12 cellular contexts compared by ENCODE assay signal in the genomic region with DNA sequence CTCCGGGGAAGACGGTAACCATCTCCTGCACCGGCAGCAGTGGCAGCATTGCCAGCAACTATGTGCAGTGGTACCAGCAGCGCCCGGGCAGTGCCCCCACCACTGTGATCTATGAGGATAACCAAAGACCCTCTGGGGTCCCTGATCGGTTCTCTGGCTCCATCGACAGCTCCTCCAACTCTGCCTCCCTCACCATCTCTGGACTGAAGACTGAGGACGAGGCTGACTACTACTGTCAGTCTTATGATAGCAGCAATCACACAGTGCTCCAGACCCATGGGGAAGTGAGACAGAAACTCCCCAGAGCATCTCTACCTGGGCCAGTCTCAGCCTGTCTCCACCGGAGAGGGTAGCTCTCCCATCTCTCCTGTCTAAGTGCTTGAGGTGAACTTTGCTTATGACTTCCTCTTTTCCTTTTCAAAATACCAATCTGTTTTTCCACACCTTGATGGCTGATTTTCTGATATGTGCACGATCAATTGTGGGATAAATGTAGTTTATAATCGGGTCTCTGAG. TPM values are rescaled to one million over a fixed set of nuclear protein-coding genes. Genes with fewer than 3 reads are reported as not detected.
DNase-seq lines count a peak whose midpoint lies in the region; ATAC-seq and TF ChIP-seq lines count a peak whose summit lies in the region.
"Had no signal": no experiment of that assay in that cellular context is flagged by ENCODE, and none has a peak within 500 bp of the region (broad histone marks: within the 10 kb centered on the region; RNA-seq: fewer than 3 reads in every experiment).

No MANE protein-coding gene starts in this region.

- H3K36me3 ChIP-seq in Peyer's patch, result no peaks in the 10 kb centered on the region

- H3K27ac ChIP-seq in Peyer's patch, result peak overlapping the region in 2 of 4 donors; percentile 11 to 77
- H3K27ac ChIP-seq: C4-2B had no signal

- peak overlapping the region in 1 of 4 donors; percentile 13 for H3K4me3 ChIP-seq in Peyer's patch

- intact Hi-C loops in sciatic nerve (cut with DNase I), result no loop called here

- peak; percentile 62 for ATAC-seq in GM21360 (IDR thresholded peaks at IDR 0.05; ENCODE audit: unreplicated experiment)
- peak; percentile 42 for ATAC-seq in HG03045 (IDR thresholded peaks at IDR 0.05; ENCODE audit: unreplicated experiment)
- ATAC-seq in sciatic nerve, result no peak

- no peak for TF ChIP-seq POLR2A in Peyer's patch (IDR thresholded peaks at IDR 0.05)

- in situ Hi-C loops in GM13977 (cut with MboI; ENCODE audit: low pct_unique_long_range_greater_than_20kb, low sequenced_read_pairs, unreplicated experiment) (no loop called here), ACHN (cut with HindIII; ENCODE audit: low pct_ligation_motif_present, low pct_unique_long_range_greater_than_20kb, low sequenced_read_pairs) (no loop called here)

- no peaks in the 10 kb centered on the region for H3K27me3 ChIP-seq in Peyer's patch

- DNase-seq in GM13977 (ENCODE audit: low spot score), result peak; percentile 76
- DNase-seq in Peyer's patch, result peak in 2 of 3 donors; percentile 64 to 65
- no peak for DNase-seq in sciatic nerve (ENCODE audit: low spot score)
- DNase-seq in iPS-NIHi11 (ENCODE audit: low spot score), result no peak
- no peak for DNase-seq in islet precursor cell
- DNase-seq in ACHN, result no peak

- H3K9me3 ChIP-seq in Peyer's patch, result no peaks in the 10 kb centered on the region

- TF ChIP-seq CTCF in GM13977 (IDR thresholded peaks at IDR 0.05; ENCODE audit: extremely low read depth, insufficient read depth, missing control alignments) (no peak), Peyer's patch (IDR thresholded peaks at IDR 0.05) (no peak)

- no peaks in the 10 kb centered on the region for H3K4me1 ChIP-seq in Peyer's patch

RNA-seq across cellular contexts. Expression of a gene that starts 48.5 kb away (rescaled TPM):
- not detected for total RNA-seq in Peyer's patch
- total RNA-seq in sciatic nerve, result not detected
- total RNA-seq: activated T-cell treated with anti-CD3 and anti-CD28 coated beads, Interleukin-2, amount 50 U/mL, for 72 hours; fibroblast of lung; left colon had no signal

Comparison
In these comparisons a context has a peak if more than half of its experiments do, and no peak if none do; other contexts are left out.
1. DNase-seq: peak in GM13977 (single experiment) and Peyer's patch (2 of 3); none in sciatic nerve (single experiment), iPS-NIHi11 (single experiment), islet precursor cell (single experiment) and ACHN (single experiment).